8 cellular contexts compared by ENCODE assay signal in genomic region chr14:91154851-91155625, GRCh38. TPM values are rescaled to one million over a fixed set of nuclear protein-coding genes. Genes with fewer than 3 reads are reported as not detected.
DNase-seq lines count a peak whose midpoint lies in the region; TF ChIP-seq lines count a peak whose summit lies in the region.

No MANE protein-coding gene starts in this region.

- H3F3A ChIP-seq in MM.1S (ENCODE audit: insufficient read depth, low read length): no peaks in the 10 kb centered on the region

- H3K4me1 ChIP-seq in MM.1S (ENCODE audit: low read length): no peaks in the 10 kb centered on the region

- H3K9me3 ChIP-seq in MM.1S (replicated peaks; ENCODE audit: insufficient read depth, low read length): no peaks in the 10 kb centered on the region

- H2AFZ ChIP-seq in MM.1S (ENCODE audit: low read length): no peak overlapping the region

- no peaks in the 10 kb centered on the region for H3K27me3 ChIP-seq in MM.1S (replicated peaks; ENCODE audit: insufficient read depth, low read length)

- no peak overlapping the region for H3K4me2 ChIP-seq in MM.1S (ENCODE audit: low read depth, low read length)

- no peak overlapping the region for H3K27ac ChIP-seq in MM.1S (ENCODE audit: low read length)

- TF ChIP-seq CTCF in fibroblast of villous mesenchyme (IDR thresholded peaks at IDR 0.05; ENCODE audit: insufficient read depth, low read depth, low read length): no peak
- no peak for TF ChIP-seq CTCF in MM.1S (IDR thresholded peaks at IDR 0.05; ENCODE audit: low read length)

- H3K4me3 ChIP-seq in fibroblast of villous mesenchyme (ENCODE audit: low read depth, low read length) (no peak overlapping the region), skeletal muscle cell (ENCODE audit: low read depth, low read length) (no peak overlapping the region), MM.1S (ENCODE audit: low read length) (no peak overlapping the region)

- H3K79me2 ChIP-seq in MM.1S (ENCODE audit: low read length): no peaks in the 10 kb centered on the region

- DNase-seq in COR-L47 (lab: John Stamatoyannopoulos, UW) (peak; percentile 98), KBM-7 (peak; percentile 88), RKO (ENCODE audit: low spot score) (peak; percentile 15), fibroblast of villous mesenchyme (ENCODE audit: low read depth) (peak; percentile 93), skeletal muscle cell (ENCODE audit: low read depth) (peak; percentile 52), occipital lobe (lab: John Stamatoyannopoulos, UW) (no peak), mesenteric fat pad (ENCODE audit: low spot score) (no peak), MM.1S (no peak)

- H3K36me3 ChIP-seq in MM.1S (replicated peaks; ENCODE audit: insufficient read depth, low read length): no peaks in the 10 kb centered on the region

- no peak overlapping the region for H3K9ac ChIP-seq in MM.1S (ENCODE audit: low read length)

- H4K20me1 ChIP-seq in MM.1S (ENCODE audit: insufficient read depth, low read length): no peaks in the 10 kb centered on the region

- in situ Hi-C loops in KBM-7 (cut with MboI; ENCODE audit: low pct_unique_long_range_greater_than_20kb, low sequenced_read_pairs): loop anchor here (25.0 kb wide), 1 partner anchor 243 kb away; no protein-coding TSS in a partner anchor

- H3K9me2 ChIP-seq in MM.1S (replicated peaks; ENCODE audit: insufficient read depth, low read length): no peaks in the 10 kb centered on the region

RNA-seq across cellular contexts. Expression of gene DGLUCY, which starts 41.2 kb away (rescaled TPM):
- total RNA-seq in fibroblast of villous mesenchyme: 39.7 and 44.5 TPM in 2 replicates
- total RNA-seq in occipital lobe: 20.1 TPM
- total RNA-seq in mesenteric fat pad: 41.1 TPM

Comparison
In these comparisons a context has a peak if more than half of its experiments do, and no peak if none do; other contexts are left out.
1. DNase-seq: peak in COR-L47 (single experiment), KBM-7 (single experiment), RKO (single experiment), fibroblast of villous mesenchyme (single experiment) and skeletal muscle cell (single experiment); none in occipital lobe (single experiment), mesenteric fat pad (single experiment) and MM.1S (single experiment).